14 cellular contexts compared by ENCODE assay signal in genomic region chr7:108299251-108300014, GRCh38.
A peak's percentile ranks its signal among the peaks of the same experiment; 100 is the strongest.
DNase-seq lines count a peak whose midpoint lies in the region; ATAC-seq and TF ChIP-seq lines count a peak whose summit lies in the region.
"Had no signal": no experiment of that assay in that cellular context is flagged by ENCODE, and none has a peak within 500 bp of the region (broad histone marks: within the 10 kb centered on the region; RNA-seq: fewer than 3 reads in every experiment).

No MANE protein-coding gene starts in this region.

- no peak for TF ChIP-seq POLR2A in body of pancreas (IDR thresholded peaks at IDR 0.05)

- peaks cover 21% of the 10 kb centered on the region for H3K4me1 ChIP-seq in body of pancreas
- H3K4me1 ChIP-seq: left ventricle myocardium inferior had no signal

- DNase-seq in EL: peak; percentile 42
- peak; percentile 88 for DNase-seq in LoVo (ENCODE audit: low spot score)
- DNase-seq in body of pancreas: no peak
- DNase-seq in non-pigmented ciliary epithelial cell (ENCODE audit: low read depth): peak; percentile 47
- DNase-seq in activated CD4-positive, alpha-beta T cell treated with anti-CD3 and anti-CD28 coated beads for 36 hours: no peak
- no peak for DNase-seq in stimulated activated naive CD8-positive, alpha-beta T cell treated with anti-CD3 and anti-CD28 coated beads, Interleukin-15, amount 100 ng/mL, for 72 hours
- DNase-seq: activated naive CD8-positive, alpha-beta T cell treated with anti-CD3 and anti-CD28 coated beads, Interleukin-2, amount 10 ng/mL, durations not matched to agents 7 days and 5 days; CD4-positive, alpha-beta memory T cell; left ventricle myocardium inferior; NCI-H446 treated with DMSO at 0.1 percent for 48 hours had no signal

- CTCF ChIA-PET in activated CD4-positive, alpha-beta T cell treated with anti-CD3 and anti-CD28 coated beads for 36 hours (lab: Charles Lee): no interaction called here

- intact Hi-C loops in body of pancreas (cut with DNase I): no loop called here
- intact Hi-C loops in activated CD4-positive, alpha-beta T cell treated with anti-CD3 and anti-CD28 coated beads for 36 hours (cut with DNase I, micrococcal nuclease): no loop called here

- no peak overlapping the region for H3K4me3 Mint-ChIP-seq in activated CD4-positive, alpha-beta T cell treated with anti-CD3 and anti-CD28 coated beads for 36 hours
- H3K4me3 Mint-ChIP-seq in stimulated activated naive CD8-positive, alpha-beta T cell treated with anti-CD3 and anti-CD28 coated beads, Interleukin-15, amount 100 ng/mL, for 72 hours: no peak overlapping the region
- H3K4me3 Mint-ChIP-seq: activated naive CD8-positive, alpha-beta T cell treated with anti-CD3 and anti-CD28 coated beads, Interleukin-2, amount 10 ng/mL, durations not matched to agents 7 days and 5 days; CD4-positive, alpha-beta memory T cell; natural killer cell treated with Interleukin-12 subunit alpha and Interleukin-12 subunit beta and Interleukin-15 and Interleukin-18, amount 100 ng/mL, for 72 hours had no signal

- no peaks in the 10 kb centered on the region for H3K36me3 ChIP-seq in body of pancreas (replicated peaks in 1 of 2; ENCODE audit: insufficient read depth in 1 of 2, low read depth in 2 of 2)
- H3K36me3 ChIP-seq: left ventricle myocardium inferior had no signal

- H3K4me1 Mint-ChIP-seq in activated CD4-positive, alpha-beta T cell treated with anti-CD3 and anti-CD28 coated beads for 36 hours: no peaks in the 10 kb centered on the region
- peaks cover 20% of the 10 kb centered on the region for H3K4me1 Mint-ChIP-seq in stimulated activated naive CD8-positive, alpha-beta T cell treated with anti-CD3 and anti-CD28 coated beads, Interleukin-15, amount 100 ng/mL, for 72 hours
- H3K4me1 Mint-ChIP-seq: CD4-positive, alpha-beta memory T cell had no signal

- H3K4me3 ChIP-seq in body of pancreas: no peak overlapping the region
- H3K4me3 ChIP-seq: left ventricle myocardium inferior had no signal

- H3K27me3 Mint-ChIP-seq in activated CD4-positive, alpha-beta T cell treated with anti-CD3 and anti-CD28 coated beads for 36 hours: peaks cover 17% of the 10 kb centered on the region
- no peaks in the 10 kb centered on the region for H3K27me3 Mint-ChIP-seq in stimulated activated naive CD8-positive, alpha-beta T cell treated with anti-CD3 and anti-CD28 coated beads, Interleukin-15, amount 100 ng/mL, for 72 hours
- H3K27me3 Mint-ChIP-seq: activated naive CD8-positive, alpha-beta T cell treated with anti-CD3 and anti-CD28 coated beads, Interleukin-2, amount 10 ng/mL, durations not matched to agents 7 days and 5 days; natural killer cell treated with Interleukin-12 subunit alpha and Interleukin-12 subunit beta and Interleukin-15 and Interleukin-18, amount 100 ng/mL, for 72 hours had no signal

- no peak overlapping the region for H3K27ac Mint-ChIP-seq in activated CD4-positive, alpha-beta T cell treated with anti-CD3 and anti-CD28 coated beads for 36 hours
- no peak overlapping the region for H3K27ac Mint-ChIP-seq in stimulated activated naive CD8-positive, alpha-beta T cell treated with anti-CD3 and anti-CD28 coated beads, Interleukin-15, amount 100 ng/mL, for 72 hours
- H3K27ac Mint-ChIP-seq: activated naive CD8-positive, alpha-beta T cell treated with anti-CD3 and anti-CD28 coated beads, Interleukin-2, amount 10 ng/mL, durations not matched to agents 7 days and 5 days; CD4-positive, alpha-beta memory T cell; natural killer cell treated with Interleukin-12 subunit alpha and Interleukin-12 subunit beta and Interleukin-15 and Interleukin-18, amount 100 ng/mL, for 72 hours had no signal

- H3K36me3 Mint-ChIP-seq in activated CD4-positive, alpha-beta T cell treated with anti-CD3 and anti-CD28 coated beads for 36 hours (ENCODE audit: low read depth): no peaks in the 10 kb centered on the region
- H3K36me3 Mint-ChIP-seq: activated naive CD8-positive, alpha-beta T cell treated with anti-CD3 and anti-CD28 coated beads, Interleukin-2, amount 10 ng/mL, durations not matched to agents 7 days and 5 days; CD4-positive, alpha-beta memory T cell; natural killer cell treated with Interleukin-12 subunit alpha and Interleukin-12 subunit beta and Interleukin-15 and Interleukin-18, amount 100 ng/mL, for 72 hours had no signal

- no peaks in the 10 kb centered on the region for H3K9me3 ChIP-seq in body of pancreas
- H3K9me3 ChIP-seq: left ventricle myocardium inferior had no signal

- 35 to 36% methylated on average over 8 of the region's 8 CpGs for WGBS in body of pancreas, 2 donors

- no peak for TF ChIP-seq CTCF in body of pancreas (IDR thresholded peaks at IDR 0.05)

- H3K9me3 Mint-ChIP-seq in activated CD4-positive, alpha-beta T cell treated with anti-CD3 and anti-CD28 coated beads for 36 hours (ENCODE audit: low read depth): no peaks in the 10 kb centered on the region
- peaks cover 0 to 7% of the 10 kb centered on the region in 2 donors for H3K9me3 Mint-ChIP-seq in stimulated activated naive CD8-positive, alpha-beta T cell treated with anti-CD3 and anti-CD28 coated beads, Interleukin-15, amount 100 ng/mL, for 72 hours
- H3K9me3 Mint-ChIP-seq: natural killer cell treated with Interleukin-12 subunit alpha and Interleukin-12 subunit beta and Interleukin-15 and Interleukin-18, amount 100 ng/mL, for 72 hours had no signal

- POLR2A ChIA-PET in activated CD4-positive, alpha-beta T cell treated with anti-CD3 and anti-CD28 coated beads for 36 hours (lab: Charles Lee): no interaction called here

- peak overlapping the region in 3 of 4 donors; percentile 21 to 36 (median 24) for H3K27ac ChIP-seq in body of pancreas
- H3K27ac ChIP-seq: left ventricle myocardium inferior had no signal

- ATAC-seq in body of pancreas: peak; percentile 91
- ATAC-seq in GM21619 (IDR thresholded peaks at IDR 0.05; ENCODE audit: unreplicated experiment): no peak
- ATAC-seq in GM18520 (IDR thresholded peaks at IDR 0.05; ENCODE audit: unreplicated experiment): no peak
- ATAC-seq in activated CD4-positive, alpha-beta T cell treated with anti-CD3 and anti-CD28 coated beads for 36 hours: no peak
- no peak for ATAC-seq in stimulated activated naive CD8-positive, alpha-beta T cell treated with anti-CD3 and anti-CD28 coated beads, Interleukin-15, amount 100 ng/mL, for 72 hours
- ATAC-seq: natural killer cell treated with Interleukin-12 subunit alpha and Interleukin-12 subunit beta and Interleukin-15 and Interleukin-18, amount 100 ng/mL, for 72 hours; Right ventricle myocardium inferior had no signal

- no peaks in the 10 kb centered on the region for H3K27me3 ChIP-seq in body of pancreas

Comparison
In these comparisons a context has a peak if more than half of its experiments do, and no peak if none do; other contexts are left out.
1. DNase-seq: peak in EL (single experiment), LoVo (single experiment) and non-pigmented ciliary epithelial cell (single experiment); none in body of pancreas (0 of 4), activated CD4-positive, alpha-beta T cell treated with anti-CD3 and anti-CD28 coated beads for 36 hours (single experiment) and stimulated activated naive CD8-positive, alpha-beta T cell treated with anti-CD3 and anti-CD28 coated beads, Interleukin-15, amount 100 ng/mL, for 72 hours (0 of 2).